Comparison of ENCODE assay signal across 21 cellular contexts in genomic region chr7:81687062-81687461, GRCh38.
"Had no signal": no experiment of that assay in that cellular context is flagged by ENCODE, and none has a peak within 500 bp of the region (broad histone marks: within the 10 kb centered on the region; RNA-seq: fewer than 3 reads in every experiment).

No MANE protein-coding gene starts in this region.

- H3K4me3 ChIP-seq: dorsolateral prefrontal cortex, heart right ventricle, right lobe of liver, suprapubic skin, transverse colon, upper lobe of right lung, uterus had no signal

- H3K9ac ChIP-seq: parathyroid adenoma had no signal

- H3K9me3 ChIP-seq: heart right ventricle, right lobe of liver, suprapubic skin, transverse colon, upper lobe of right lung, uterus had no signal

- H3K27me3 ChIP-seq: dorsolateral prefrontal cortex, heart right ventricle, right lobe of liver, suprapubic skin, transverse colon, upper lobe of right lung, uterus had no signal

- DNase-seq: dorsolateral prefrontal cortex; effector CD4-positive, alpha-beta T cell; foreskin melanocyte; glutamatergic neuron; heart right ventricle; hippocampal formation; islet precursor cell; mesendoderm; midbrain; naive thymus-derived CD8-positive, alpha-beta T cell; occipital lobe; right lobe of liver; small intestine; stimulated activated CD4-positive, alpha-beta T cell treated with anti-CD3 and anti-CD28 coated beads, Interleukin-15, amount 100 ng/mL, for 24 hours; stimulated activated CD4-positive, alpha-beta T cell treated with anti-CD3 and anti-CD28 coated beads, Interleukin-2, amount 100 ng/mL, for 48 hours; stimulated activated naive B cell treated with anti-CD40 and anti-IgM and Interleukin-4, amounts not matched to agents 10 μg/mL and 1 μg/mL and 100 μg/mL, for 72 hours; transverse colon; upper lobe of right lung; uterus had no signal

- H3K27ac ChIP-seq: dorsolateral prefrontal cortex, heart right ventricle, parathyroid adenoma, right lobe of liver, suprapubic skin, transverse colon, upper lobe of right lung had no signal

- ATAC-seq: heart right ventricle; naive thymus-derived CD8-positive, alpha-beta T cell; right lobe of liver; stimulated activated naive B cell treated with anti-CD40 and anti-IgM and Interleukin-4, amounts not matched to agents 10 μg/mL and 1 μg/mL and 100 μg/mL, for 72 hours; upper lobe of right lung had no signal

- H3K4me1 ChIP-seq: parathyroid adenoma, right lobe of liver, upper lobe of right lung had no signal

- H2AFZ ChIP-seq: parathyroid adenoma had no signal

- H3K79me2 ChIP-seq: parathyroid adenoma had no signal

- H3K36me3 ChIP-seq: heart right ventricle, right lobe of liver, suprapubic skin, transverse colon, upper lobe of right lung, uterus had no signal

- FAIRE-seq: small intestine had no signal
